Comparison of ENCODE assay signal across 18 cellular contexts in genomic region chr3:29279276-29279675, GRCh38. TPM values are rescaled to one million over a fixed set of nuclear protein-coding genes. Genes with fewer than 3 reads are reported as not detected.
DNase-seq lines count a peak whose midpoint lies in the region; ATAC-seq and TF ChIP-seq lines count a peak whose summit lies in the region.
"Had no signal": no experiment of that assay in that cellular context is flagged by ENCODE, and none has a peak within 500 bp of the region (broad histone marks: within the 10 kb centered on the region; RNA-seq: fewer than 3 reads in every experiment).

No MANE protein-coding gene starts in this region.

- TF ChIP-seq POLR2A in spleen (IDR thresholded peaks at IDR 0.05) = no peak

- H3K9ac ChIP-seq in GM23248 = peak overlapping the region; percentile 88

- H3K36me3 Mint-ChIP-seq in MCF 10A (ENCODE audit: insufficient read depth, unreplicated experiment) = no peaks in the 10 kb centered on the region
- H3K36me3 Mint-ChIP-seq: activated naive CD8-positive, alpha-beta T cell treated with anti-CD3 and anti-CD28 coated beads, Interleukin-2, amount 10 ng/mL, durations not matched to agents 7 days and 5 days; naive B cell had no signal

- H3K36me3 ChIP-seq in GM23248 (ENCODE audit: low read depth) (no peaks in the 10 kb centered on the region), lower lobe of right lung (no peaks in the 10 kb centered on the region), spleen (no peaks in the 10 kb centered on the region)
- H3K36me3 ChIP-seq: tibial nerve had no signal

- no peaks in the 10 kb centered on the region for H3K9me3 Mint-ChIP-seq in MCF 10A (ENCODE audit: unreplicated experiment)
- H3K9me3 Mint-ChIP-seq: naive B cell; T-helper 2 cell treated with Interferon-gamma antibody and Interleukin-4, amounts not matched to agents 5 μg/mL and 100 μg/mL, for 36 hours had no signal

- peaks cover 13% of the 10 kb centered on the region for H3K4me1 ChIP-seq in GM23248 (ENCODE audit: insufficient read depth)
- H3K4me1 ChIP-seq in lower lobe of right lung = no peaks in the 10 kb centered on the region
- H3K4me1 ChIP-seq in spleen = peaks cover 0 to 25% (median 9%) of the 10 kb centered on the region in 6 donors

- POLR2A ChIA-PET in MCF 10A (lab: Yijun Ruan, JAX) = interaction anchor here (2.6 to 4.0 kb wide), 3 partner anchors 26 to 214 kb away, joined by 12 to 28 read pairs (median 16); no protein-coding TSS in a partner anchor

- H2AFZ ChIP-seq in GM23248 = peak overlapping the region; percentile 69

- peaks cover 35% of the 10 kb centered on the region for H3F3A ChIP-seq in GM23248 (ENCODE audit: insufficient read depth)

- peaks cover 20% of the 10 kb centered on the region for H3K4me1 Mint-ChIP-seq in MCF 10A (ENCODE audit: insufficient read depth, unreplicated experiment)

- peaks cover 49% of the 10 kb centered on the region for H3K79me2 ChIP-seq in GM23248 (ENCODE audit: insufficient read depth)

- no peaks in the 10 kb centered on the region for H3K27me3 Mint-ChIP-seq in MCF 10A (ENCODE audit: insufficient read depth, unreplicated experiment)

- H3K4me2 ChIP-seq in GM23248 (ENCODE audit: unreplicated experiment) = peak overlapping the region; percentile 92

- TF ChIP-seq CTCF in MCF 10A (IDR thresholded peaks at IDR 0.05; ENCODE audit: unreplicated experiment) (no peak), lower lobe of right lung (IDR thresholded peaks at IDR 0.05) (no peak), spleen (IDR thresholded peaks at IDR 0.05 in 8 of 11, conservative IDR thresholded peaks at IDR 0.05 in 3 of 11) (no peak)

- no TSS peak for BruUV-seq in MCF 10A (replicated peaks; lab: Mats Ljungman, UMichigan)

- DNase-seq in GM23248 = no peak
- DNase-seq in MCF 10A (ENCODE audit: unreplicated experiment) = no peak
- DNase-seq in lower lobe of right lung = no peak
- DNase-seq in spleen = no peak
- DNase-seq in AML-193 (lab: John Stamatoyannopoulos, UW) = no peak
- no peak for DNase-seq in iPS-NIHi11 (ENCODE audit: low spot score)
- DNase-seq: activated CD4-positive, alpha-beta T cell treated with anti-CD3 and anti-CD28 coated beads for 36 hours; activated naive CD8-positive, alpha-beta T cell treated with anti-CD3 and anti-CD28 coated beads, Interleukin-2, amount 10 ng/mL, durations not matched to agents 7 days and 5 days; activated T-cell treated with anti-CD3 and anti-CD28 coated beads, Interleukin-2, amount 50 U/mL, for 1 hour; H7; MM.1S; naive B cell; SHP77; stimulated activated CD4-positive, alpha-beta T cell treated with anti-CD3 and anti-CD28 coated beads, Interleukin-4, amount 100 ng/mL, for 24 hours had no signal

- H3K9me3 ChIP-seq in GM23248 (ENCODE audit: low read depth) = no peaks in the 10 kb centered on the region
- no peaks in the 10 kb centered on the region for H3K9me3 ChIP-seq in lower lobe of right lung
- no peaks in the 10 kb centered on the region for H3K9me3 ChIP-seq in spleen
- H3K9me3 ChIP-seq: tibial nerve had no signal

- H3K4me3 ChIP-seq in GM23248 = peak overlapping the region; percentile 87
- peak overlapping the region; percentile 64 for H3K4me3 ChIP-seq in lower lobe of right lung
- H3K4me3 ChIP-seq in spleen = peak overlapping the region in 2 of 8 donors; percentile 52 to 74

- WGBS in GM23248 (ENCODE audit: low coverage in 1 of 2, low lambda C conversion rate in 2 of 2, missing lambda C conversion rate in 2 of 2), 2 experiments = 64 to 70% methylated on average over 4 of the region's 4 CpGs
- 50 to 75% (median 63%) methylated on average over 4 of the region's 4 CpGs for WGBS in spleen, 5 donors

- no peak overlapping the region for H3K4me3 Mint-ChIP-seq in MCF 10A (ENCODE audit: unreplicated experiment)
- H3K4me3 Mint-ChIP-seq: activated CD4-positive, alpha-beta T cell treated with anti-CD3 and anti-CD28 coated beads for 36 hours; activated naive CD8-positive, alpha-beta T cell treated with anti-CD3 and anti-CD28 coated beads, Interleukin-2, amount 10 ng/mL, durations not matched to agents 7 days and 5 days had no signal

- H3K27me3 ChIP-seq in GM23248 (replicated peaks; ENCODE audit: insufficient read depth) (no peaks in the 10 kb centered on the region), lower lobe of right lung (ENCODE audit: low read depth) (no peaks in the 10 kb centered on the region), spleen (replicated peaks in 1 of 7) (no peaks in the 10 kb centered on the region)
- H3K27me3 ChIP-seq: tibial nerve had no signal

- in situ Hi-C loops in GM23248 (cut with MboI) = loop anchor here (25.0 kb wide), 2 partner anchors 367 to 483 kb away; no protein-coding TSS in a partner anchor

- intact Hi-C loops in MCF 10A (cut with micrococcal nuclease) (loop anchor here (10.0 kb wide), 1 partner anchor 124 kb away; no protein-coding TSS in a partner anchor), lower lobe of right lung (cut with DNase I) (no loop called here), spleen (cut with DNase I; ENCODE audit: low total_unique reads) (no loop called here)

- H3K9me2 ChIP-seq in GM23248 (ENCODE audit: insufficient read depth) = no peaks in the 10 kb centered on the region

- ATAC-seq in lower lobe of right lung = no peak
- no peak for ATAC-seq in GM19035 (IDR thresholded peaks at IDR 0.05; ENCODE audit: unreplicated experiment)
- ATAC-seq: activated CD4-positive, alpha-beta T cell treated with anti-CD3 and anti-CD28 coated beads for 36 hours had no signal

- no peaks in the 10 kb centered on the region for H4K20me1 ChIP-seq in GM23248 (ENCODE audit: insufficient read depth)

- CTCF ChIA-PET in MCF 10A (lab: Yijun Ruan, JAX) = interaction anchor here (0.5 to 3.1 kb wide), 8 partner anchors 9 to 486 kb away, joined by 3 to 17 read pairs (median 6); no protein-coding TSS in a partner anchor

- peak overlapping the region; percentile 2 for H3K27ac Mint-ChIP-seq in MCF 10A (ENCODE audit: low read depth, unreplicated experiment)
- H3K27ac Mint-ChIP-seq: activated CD4-positive, alpha-beta T cell treated with anti-CD3 and anti-CD28 coated beads for 36 hours; activated naive CD8-positive, alpha-beta T cell treated with anti-CD3 and anti-CD28 coated beads, Interleukin-2, amount 10 ng/mL, durations not matched to agents 7 days and 5 days; T-helper 2 cell treated with Interferon-gamma antibody and Interleukin-4, amounts not matched to agents 5 μg/mL and 100 μg/mL, for 36 hours had no signal

- H3K27ac ChIP-seq in GM23248 (no peak overlapping the region), lower lobe of right lung (no peak overlapping the region), spleen (peak overlapping the region in 5 of 8 donors; percentile 5 to 86 (median 71))
- H3K27ac ChIP-seq: epithelial cell of prostate had no signal

RNA-seq across cellular contexts. Expression of gene RBMS3, which starts 1.6 kb away (rescaled TPM):
- total RNA-seq in GM23248 (2014; rRNA removed; shearing (Covaris generic)) = 40.0 and 45.7 TPM in 2 replicates
- polyA plus RNA-seq in GM23248 (2016; fragmentation: Nextera tagmentation; extraction: Ambion mirVana) = 85.5 and 94.3 TPM in 2 replicates
- 65.5 and 74.2 TPM in 2 replicates for total RNA-seq in MCF 10A (2022)
- total RNA-seq in lower lobe of right lung = 58.5 TPM
- 10 to 100 TPM; 34.7 to 81.9 (median 58.1) TPM for total RNA-seq in spleen
- polyA plus RNA-seq in spleen = 1 to 10 TPM; 2.6 to 8.8 (median 5.1) TPM

Comparison
In these comparisons a context has a peak if more than half of its experiments do, and no peak if none do; other contexts are left out.
1. H3K27ac ChIP-seq: peak in spleen (5 of 8); none in GM23248 (single experiment) and lower lobe of right lung (single experiment).